8 cellular contexts compared by ENCODE assay signal in genomic region chr2:39124000-39124769, GRCh38. TPM values are rescaled to one million over a fixed set of nuclear protein-coding genes. Genes with fewer than 3 reads are reported as not detected.
DNase-seq lines count a peak whose midpoint lies in the region; ATAC-seq, FAIRE-seq and TF ChIP-seq lines count a peak whose summit lies in the region.

No MANE protein-coding gene starts in this region.

- H3K4ac ChIP-seq in H1 (replicated peaks; ENCODE audit: insufficient read length, low read depth, low read length) = peak overlapping the region; percentile 47

- H2AFZ ChIP-seq in H1 (ENCODE audit: low read length) = peak overlapping the region; percentile 96

- peak overlapping the region; percentile 85 to 90 for H3K4me2 ChIP-seq in H1 (ENCODE audit: insufficient read depth in 1 of 2, low read depth in 2 of 2, low read length in 2 of 2)

- H3K4me3 Mint-ChIP-seq in activated CD8-positive, alpha-beta memory T cell treated with anti-CD3 and anti-CD28 coated beads, Interleukin-2, amount 10 ng/mL, durations not matched to agents 7 days and 5 days = peak overlapping the region; percentile 90

- TF ChIP-seq CTCF in H1 (IDR thresholded peaks at IDR 0.05; ENCODE audit: control extremely low read depth in 1 of 3, insufficient read depth in 1 of 3, low read depth in 1 of 3, low read length in 3 of 3) = peak; percentile 72 to 81 (median 74)

- H3K9ac ChIP-seq in H1 (replicated peaks in 1 of 4; ENCODE audit: extremely low read depth in 1 of 4, low read depth in 3 of 4, low read length in 3 of 4) = peak overlapping the region; percentile 77 to 96 (median 88)

- H2BK5ac ChIP-seq in H1 (ENCODE audit: low read depth, low read length) = peak overlapping the region; percentile 98

- H3K9me3 ChIP-seq in H1 (ENCODE audit: insufficient read depth in 2 of 2, low read depth in 1 of 2, low read length in 1 of 2) = no peaks in the 10 kb centered on the region

- H4K20me1 ChIP-seq in H1 (replicated peaks in 1 of 2; ENCODE audit: control insufficient read depth in 1 of 2, insufficient read depth in 2 of 2, low read length in 2 of 2) = no peaks in the 10 kb centered on the region

- peaks cover 5% of the 10 kb centered on the region; the same call in 1 of the 2 replicates for H3K79me1 ChIP-seq in H1 (ENCODE audit: low read depth, low read length)

- FAIRE-seq in HTR-8/SVneo (lab: Jason Lieb, UNC) (peak; percentile 97), H1 (lab: Jason Lieb, UNC) (no peak)

- no peaks in the 10 kb centered on the region for H3K9me3 Mint-ChIP-seq in activated CD8-positive, alpha-beta memory T cell treated with anti-CD3 and anti-CD28 coated beads, Interleukin-2, amount 10 ng/mL, durations not matched to agents 7 days and 5 days (ENCODE audit: low read depth)

- H3K4me1 Mint-ChIP-seq in activated CD8-positive, alpha-beta memory T cell treated with anti-CD3 and anti-CD28 coated beads, Interleukin-2, amount 10 ng/mL, durations not matched to agents 7 days and 5 days = peaks cover 59% of the 10 kb centered on the region

- POLR2A ChIA-PET in H1 (lab: Charles Lee; ENCODE audit: partially characterized antibody) = interaction anchor here (0.6 to 2.1 kb wide), 15 partner anchors 12 to 373 kb away, joined by 3 to 8 read pairs (median 3); partner anchors contain the start of gene SRSF7

- H3K23ac ChIP-seq in H1 (ENCODE audit: insufficient read length) = no peak overlapping the region

- peak; percentile 39 to 49; a peak in 3 of 4 replicates for TF ChIP-seq RAD21 in H1 (IDR thresholded peaks at IDR 0.05 in 1 of 2, conservative IDR thresholded peaks at IDR 0.05 in 1 of 2; ENCODE audit: low read depth in 2 of 2, low read length in 2 of 2)

- peak overlapping the region; percentile 92 for H4K8ac ChIP-seq in H1 (ENCODE audit: extremely low read depth, insufficient read depth, low read length)

- peaks cover 15% of the 10 kb centered on the region for H3K23me2 ChIP-seq in H1 (ENCODE audit: low read depth, low read length)

- H4K91ac ChIP-seq in H1 (replicated peaks; ENCODE audit: insufficient read length, low read length) = peak overlapping the region; percentile 48

- H3K18ac ChIP-seq in H1 (ENCODE audit: extremely low read depth, low read length) = peak overlapping the region; percentile 97

- H2BK20ac ChIP-seq in H1 (ENCODE audit: low read length) = no peak overlapping the region

- peak overlapping the region; percentile 50 for H3K56ac ChIP-seq in H1 (replicated peaks; ENCODE audit: insufficient read length, low read depth, low read length)

- no peak overlapping the region for H3K14ac ChIP-seq in H1 (ENCODE audit: insufficient read length)

- H2BK120ac ChIP-seq in H1 (replicated peaks; ENCODE audit: low read depth, low read length) = peak overlapping the region; percentile 34

- peak overlapping the region; percentile 94 for H4K5ac ChIP-seq in H1 (ENCODE audit: insufficient read length, low read depth, low read length)

- peak; percentile 93 for DNase-seq in D341Med (ENCODE audit: low spot score)
- DNase-seq in HTR-8/SVneo (ENCODE audit: insufficient read length, low spot score) = peak; percentile 97
- DNase-seq in NOMO-1 (lab: John Stamatoyannopoulos, UW; ENCODE audit: unreplicated experiment in 2 of 2) = peak; percentile 90 to 96
- peak; percentile 99 for DNase-seq in activated CD8-positive, alpha-beta memory T cell treated with anti-CD3 and anti-CD28 coated beads, Interleukin-2, amount 10 ng/mL, durations not matched to agents 7 days and 5 days
- DNase-seq in H1 (ENCODE audit: low read depth in 1 of 2, low spot score in 2 of 2) = peak; percentile 97 to 98
- peak; percentile 98 for DNase-seq in mesenteric fat pad (ENCODE audit: low spot score)
- peak; percentile 89 for DNase-seq in stimulated activated CD8-positive, alpha-beta memory T cell treated with anti-CD3 and anti-CD28 coated beads, Interleukin-15, amount 100 ng/mL, for 1 hour (ENCODE audit: low read depth)

- peaks cover 0 to 13% of the 10 kb centered on the region in 2 experiments; a peak in 2 of 4 replicates for H3K79me2 ChIP-seq in H1 (ENCODE audit: control insufficient read depth in 1 of 2, insufficient read depth in 2 of 2, low read length in 2 of 2)

- H2AK5ac ChIP-seq in H1 (ENCODE audit: low read depth, low read length) = peak overlapping the region; percentile 9

- CTCF ChIA-PET in activated CD8-positive, alpha-beta memory T cell treated with anti-CD3 and anti-CD28 coated beads, Interleukin-2, amount 10 ng/mL, durations not matched to agents 7 days and 5 days (lab: Charles Lee) = interaction anchor here (0.6 to 8.6 kb wide), 20 partner anchors 9 to 248 kb away, joined by 3 to 121 read pairs (median 4); partner anchors contain the start of genes DHX57 and MORN2
- CTCF ChIA-PET in H1 (lab: Charles Lee; ENCODE audit: partially characterized antibody) = interaction anchor here (0.6 to 4.2 kb wide), 21 partner anchors 11 to 104 kb away, joined by 3 to 35 read pairs (median 5); no protein-coding TSS in a partner anchor

- peak; percentile 89 to 95 for TF ChIP-seq POLR2A in H1 (IDR thresholded peaks at IDR 0.05; ENCODE audit: control extremely low read depth in 1 of 2, low read depth in 2 of 2, low read length in 2 of 2)

- peak in 1 of 2 experiments; percentile 77; a peak in 1 of 3 replicates for TF ChIP-seq EP300 in H1 (IDR thresholded peaks at IDR 0.05; ENCODE audit: borderline replicate concordance in 1 of 2, low read depth in 2 of 2, low read length in 2 of 2)

- WGBS in H1 (ENCODE audit: extremely low coverage in 1 of 2, insufficient coverage in 1 of 2, insufficient read length in 1 of 2, insufficient replicate concordance in 2 of 2, low coverage in 1 of 2, low lambda C conversion rate in 2 of 2, missing lambda C conversion rate in 1 of 2), 2 experiments = 2% methylated on average over 59 of the region's 59 CpGs; no CpG with 5 or more reads in 1 of the 2 experiments

- H3K36me3 ChIP-seq in H1 (ENCODE audit: control insufficient read depth in 2 of 4, insufficient read depth in 4 of 4, low read length in 3 of 4) = no peaks in the 10 kb centered on the region

- H3K4me1 ChIP-seq in H1 (replicated peaks in 1 of 4; ENCODE audit: control insufficient read depth in 3 of 4, insufficient read depth in 4 of 4, low read length in 3 of 4) = peaks cover 5 to 9% (median 7%) of the 10 kb centered on the region in 4 experiments; a peak in 6 of 7 replicates

- H2BK12ac ChIP-seq in H1 (ENCODE audit: low read depth, low read length) = peak overlapping the region; percentile 90

- peak overlapping the region; percentile 91 for H3K27ac Mint-ChIP-seq in activated CD8-positive, alpha-beta memory T cell treated with anti-CD3 and anti-CD28 coated beads, Interleukin-2, amount 10 ng/mL, durations not matched to agents 7 days and 5 days

- H3K27me3 ChIP-seq in H1 (replicated peaks in 1 of 4; ENCODE audit: control insufficient read depth in 3 of 4, extremely low read depth in 1 of 4, insufficient read depth in 3 of 4, low read length in 3 of 4) = no peaks in the 10 kb centered on the region

- peak; percentile 54 for ATAC-seq in GM21381 (IDR thresholded peaks at IDR 0.05; ENCODE audit: unreplicated experiment)
- peak; percentile 77 for ATAC-seq in activated CD8-positive, alpha-beta memory T cell treated with anti-CD3 and anti-CD28 coated beads, Interleukin-2, amount 10 ng/mL, durations not matched to agents 7 days and 5 days

- H3K27me3 Mint-ChIP-seq in activated CD8-positive, alpha-beta memory T cell treated with anti-CD3 and anti-CD28 coated beads, Interleukin-2, amount 10 ng/mL, durations not matched to agents 7 days and 5 days = no peaks in the 10 kb centered on the region

- peak overlapping the region; percentile 67 to 85 (median 77) for H3K4me3 ChIP-seq in H1 (ENCODE audit: extremely low read depth in 1 of 4, insufficient read depth in 2 of 4, low read depth in 3 of 4, low read length in 4 of 4)

- peak overlapping the region; percentile 98 for H3K27ac ChIP-seq in H1 (ENCODE audit: low read depth, low read length)

- H3K36me3 Mint-ChIP-seq in activated CD8-positive, alpha-beta memory T cell treated with anti-CD3 and anti-CD28 coated beads, Interleukin-2, amount 10 ng/mL, durations not matched to agents 7 days and 5 days = peaks cover 13% of the 10 kb centered on the region

- H2BK15ac ChIP-seq in H1 (ENCODE audit: low read length) = 0 out of 2 replicates have a peak overlapping the region, but pooled peaks have one; percentile 24

TF ChIP-seq in H1, 55 proteins besides CTCF, POLR2A, EP300 and RAD21 (continues in another document):
- TF ChIP-seq FOSL1 (IDR thresholded peaks at IDR 0.05; ENCODE audit: insufficient read depth, low read depth, low read length) (no peak), HDAC2 (IDR thresholded peaks at IDR 0.05; ENCODE audit: borderline replicate concordance in 1 of 2, low read depth in 2 of 2, low read length in 2 of 2) (peak; percentile 11 to 27; a peak in 1 of 4 replicates), SIX5 (IDR thresholded peaks at IDR 0.05; ENCODE audit: low read depth, low read length) (no peak), ZNF274 (IDR thresholded peaks at IDR 0.05; ENCODE audit: borderline replicate concordance, extremely low read depth, low read length) (no peak), SP2 (IDR thresholded peaks at IDR 0.05; ENCODE audit: low read length) (no peak), BACH1 (IDR thresholded peaks at IDR 0.05; ENCODE audit: low read length) (no peak), RNF2 (IDR thresholded peaks at IDR 0.05; ENCODE audit: borderline replicate concordance, low read depth, low read length, missing control alignments, poor library complexity, severe bottlenecking) (no peak), E2F6 (IDR thresholded peaks at IDR 0.05) (peak; percentile 97), PHF8 (conservative IDR thresholded peaks at IDR 0.05; ENCODE audit: low read depth, low read length) (peak; percentile 64; the same call in 1 of the 2 replicates)

RNA-seq across cellular contexts. Expression of gene SOS1, which starts 3.3 kb away (rescaled TPM):
- 100 to 1,000 TPM; 134 to 186 TPM for total RNA-seq in activated CD8-positive, alpha-beta memory T cell treated with anti-CD3 and anti-CD28 coated beads, Interleukin-2, amount 10 ng/mL, durations not matched to agents 7 days and 5 days
- 27.0 and 31.6 TPM in 2 replicates for total RNA-seq in H1 (2021; fragmentation: NEBNext Ultra II Directional; extraction: Animal tissue kit (Norgen Biotek cat#: 25700))
- 13.1 and 25.7 TPM in 2 replicates for polyA plus RNA-seq in H1 (2011; rRNA removed)
- 16.4 TPM for polyA plus RNA-seq in H1 (2011; cell fraction: cytosol; rRNA removed)
- 17.7 TPM for polyA plus RNA-seq in H1 (2011; cell fraction: nucleus; rRNA removed)
- 10.1 to 14.7 TPM (median 11.0 TPM) in 4 replicates for polyA plus RNA-seq in H1 (2012, experiment 1 of 2)
- 0.84 TPM for polyA plus RNA-seq in H1 (2012, experiment 2 of 2)
- 23.0 TPM for polyA plus RNA-seq in H1 (2013, experiment 1 of 2)
- 22.2 TPM for polyA plus RNA-seq in H1 (2013, experiment 2 of 2)
- polyA minus RNA-seq in H1 (2011; rRNA and poly(A)+ RNA removed) = 39.1 and 56.3 TPM in 2 replicates
- 16.7 TPM for polyA minus RNA-seq in H1 (2011; cell fraction: cytosol; rRNA and poly(A)+ RNA removed)
- 41.7 TPM for polyA minus RNA-seq in H1 (2011; cell fraction: nucleus; rRNA and poly(A)+ RNA removed)
- total RNA-seq in mesenteric fat pad = 58.2 TPM

Comparison
In these comparisons a context has a peak if more than half of its experiments do, and no peak if none do; other contexts are left out.
1. Peak in every context shown above with its lines: DNase-seq, ATAC-seq, H3K4me3 ChIP-seq and H3K27ac ChIP-seq.